ENCODE assay signal across 8 cellular contexts in the genomic region with DNA sequence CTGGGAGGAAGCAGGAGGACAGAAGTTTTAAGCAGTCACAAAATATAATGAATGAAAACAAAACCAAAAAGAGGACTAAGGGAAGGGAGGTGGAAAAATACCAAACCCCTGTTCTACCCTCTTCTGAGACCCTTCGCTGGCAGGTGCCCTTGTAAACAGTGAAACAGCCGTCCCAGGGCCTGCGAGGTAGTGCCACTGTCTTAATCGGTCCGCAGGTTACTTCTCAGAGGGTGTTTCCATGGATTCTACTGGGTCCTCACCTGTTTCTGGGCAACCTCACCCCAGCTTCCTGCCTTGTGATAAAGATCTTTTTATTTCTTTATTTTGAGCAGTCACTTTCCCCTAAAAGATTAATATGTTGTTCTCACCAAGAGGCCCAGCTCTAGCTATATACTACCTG.
DNase-seq lines count a peak whose midpoint lies in the region; ATAC-seq, FAIRE-seq and TF ChIP-seq lines count a peak whose summit lies in the region.

No MANE protein-coding gene starts in this region.

- peaks cover 2% of the 10 kb centered on the region for H3K9me3 Mint-ChIP-seq in activated naive CD4-positive, alpha-beta T cell treated with anti-CD3 and anti-CD28 coated beads for 36 hours
- no peaks in the 10 kb centered on the region for H3K9me3 Mint-ChIP-seq in activated B cell treated with CpG ODN at 0.5 μM for 24 hours

- H2AFZ ChIP-seq in keratinocyte (ENCODE audit: control insufficient read depth, low read length) = no peak overlapping the region

- ATAC-seq in activated B cell treated with CpG ODN at 0.5 μM for 24 hours (ENCODE audit: low read depth) (no peak), upper lobe of right lung (no peak), GM19467 (IDR thresholded peaks at IDR 0.05; ENCODE audit: unreplicated experiment) (no peak)

- POLR2A ChIA-PET in activated B cell treated with CpG ODN at 0.5 μM for 24 hours (lab: Charles Lee) = interaction anchor here (1.4 to 1.8 kb wide), 2 partner anchors 55 to 129 kb away, joined by 3 to 8 read pairs; a partner anchor contains a TSS

- peaks cover 42% of the 10 kb centered on the region for H3K4me1 Mint-ChIP-seq in activated naive CD4-positive, alpha-beta T cell treated with anti-CD3 and anti-CD28 coated beads for 36 hours (ENCODE audit: low read depth)
- peaks cover 44% of the 10 kb centered on the region for H3K4me1 Mint-ChIP-seq in activated B cell treated with CpG ODN at 0.5 μM for 24 hours

- H3K36me3 ChIP-seq in keratinocyte (ENCODE audit: control insufficient read depth in 2 of 2, extremely low read depth in 1 of 2, insufficient read depth in 2 of 2, low read length in 2 of 2) (no peaks in the 10 kb centered on the region), upper lobe of right lung (no peaks in the 10 kb centered on the region)

- H3K27me3 Mint-ChIP-seq in activated naive CD4-positive, alpha-beta T cell treated with anti-CD3 and anti-CD28 coated beads for 36 hours (ENCODE audit: low read depth) = no peaks in the 10 kb centered on the region
- H3K27me3 Mint-ChIP-seq in activated B cell treated with CpG ODN at 0.5 μM for 24 hours = no peaks in the 10 kb centered on the region

- dilution Hi-C loops in keratinocyte (cut with MboI; ENCODE audit: extremely low pct_ligation_motif_present, low sequenced_read_pairs) = no loop called here

- H3K27ac ChIP-seq in keratinocyte (ENCODE audit: control insufficient read depth, insufficient read depth, low read length) = no peak overlapping the region
- H3K27ac ChIP-seq in upper lobe of right lung = peak overlapping the region; percentile 75

- H3K9ac ChIP-seq in keratinocyte (ENCODE audit: control insufficient read depth, extremely low read depth, insufficient read depth, low read length) = peak overlapping the region; percentile 10

- peaks cover 2% of the 10 kb centered on the region for H3K9me1 ChIP-seq in keratinocyte (ENCODE audit: control insufficient read depth, extremely low read depth, insufficient read depth, low read length)

- H3K9me3 ChIP-seq in keratinocyte (ENCODE audit: control insufficient read depth, low read depth, low read length) (no peaks in the 10 kb centered on the region), upper lobe of right lung (no peaks in the 10 kb centered on the region)

- no peak for FAIRE-seq in keratinocyte (lab: Jason Lieb, UNC)

- intact Hi-C loops in activated naive CD4-positive, alpha-beta T cell treated with anti-CD3 and anti-CD28 coated beads for 36 hours (cut with micrococcal nuclease) = loop anchor here (1.0 kb wide), 3 partner anchors 27 to 294 kb away; no protein-coding TSS in a partner anchor
- intact Hi-C loops in activated B cell treated with CpG ODN at 0.5 μM for 24 hours (cut with micrococcal nuclease) (loop anchor here (1.0 to 10.0 kb wide), 7 partner anchors 27 to 432 kb away; a partner anchor contains a TSS), upper lobe of right lung (cut with DNase I) (loop anchor here (5.0 kb wide), 1 partner anchor 155 kb away; no protein-coding TSS in a partner anchor)

- CTCF ChIA-PET in activated naive CD4-positive, alpha-beta T cell treated with anti-CD3 and anti-CD28 coated beads for 36 hours (lab: Charles Lee) = interaction anchor here (0.7 to 5.2 kb wide), 28 partner anchors 17 to 336 kb away, joined by 3 to 102 read pairs (median 5); a partner anchor contains a TSS
- CTCF ChIA-PET in activated B cell treated with CpG ODN at 0.5 μM for 24 hours (lab: Charles Lee) = interaction anchor here (0.6 to 6.3 kb wide), 31 partner anchors 9 to 1178 kb away, joined by 3 to 89 read pairs (median 5); a partner anchor contains a TSS

- H3K27me3 ChIP-seq in keratinocyte (ENCODE audit: control insufficient read depth, extremely low read depth, insufficient read depth, low read length) (peaks cover 10% of the 10 kb centered on the region), upper lobe of right lung (no peaks in the 10 kb centered on the region)

- H3K4me3 Mint-ChIP-seq in activated naive CD4-positive, alpha-beta T cell treated with anti-CD3 and anti-CD28 coated beads for 36 hours = peak overlapping the region; percentile 79
- H3K4me3 Mint-ChIP-seq in activated B cell treated with CpG ODN at 0.5 μM for 24 hours = peak overlapping the region; percentile 78

- H3K36me3 Mint-ChIP-seq in activated naive CD4-positive, alpha-beta T cell treated with anti-CD3 and anti-CD28 coated beads for 36 hours (ENCODE audit: low read depth) = no peaks in the 10 kb centered on the region
- no peaks in the 10 kb centered on the region for H3K36me3 Mint-ChIP-seq in activated B cell treated with CpG ODN at 0.5 μM for 24 hours (ENCODE audit: low read depth)

- peak; percentile 11 for DNase-seq in activated naive CD4-positive, alpha-beta T cell treated with anti-CD3 and anti-CD28 coated beads for 36 hours
- no peak for DNase-seq in activated naive CD4-positive, alpha-beta T cell (lab: John Stamatoyannopoulos, UW)
- DNase-seq in activated B cell treated with CpG ODN at 0.5 μM for 24 hours (no peak), keratinocyte (ENCODE audit: low read depth, low spot score) (no peak), upper lobe of right lung (no peak), mesenteric fat pad (ENCODE audit: low spot score) (no peak), NCI-H510A treated with DMSO at 0.1 percent for 48 hours (lab: John Stamatoyannopoulos, UW) (no peak)

- H3K79me2 ChIP-seq in keratinocyte (ENCODE audit: control insufficient read depth, insufficient read depth, low read length) = no peaks in the 10 kb centered on the region

- TF ChIP-seq CTCF in activated B cell treated with CpG ODN at 0.5 μM for 24 hours (IDR thresholded peaks at IDR 0.05) (no peak), keratinocyte (optimal IDR thresholded peaks at IDR 0.05 in 1 of 3, IDR thresholded peaks at IDR 0.05 in 1 of 3, conservative IDR thresholded peaks at IDR 0.05 in 1 of 3; ENCODE audit: extremely low read depth in 1 of 3, insufficient read depth in 2 of 3, low read length in 3 of 3) (no peak), upper lobe of right lung (IDR thresholded peaks at IDR 0.05) (no peak)

- peaks cover 5% of the 10 kb centered on the region for H4K20me1 ChIP-seq in keratinocyte (ENCODE audit: control insufficient read depth, extremely low read depth, insufficient read depth, low read length)

- H3K27ac Mint-ChIP-seq in activated naive CD4-positive, alpha-beta T cell treated with anti-CD3 and anti-CD28 coated beads for 36 hours = peak overlapping the region; percentile 79
- H3K27ac Mint-ChIP-seq in activated B cell treated with CpG ODN at 0.5 μM for 24 hours = peak overlapping the region; percentile 87

- H3K4me1 ChIP-seq in keratinocyte (ENCODE audit: control insufficient read depth, extremely low read depth, insufficient read depth, low read length) (peaks cover 41% of the 10 kb centered on the region), upper lobe of right lung (peaks cover 31% of the 10 kb centered on the region)

- peak overlapping the region; percentile 92 for H3K4me2 ChIP-seq in keratinocyte (ENCODE audit: control insufficient read depth, extremely low read depth, insufficient read depth, low read depth, low read length)

- H3K4me3 ChIP-seq in keratinocyte (ENCODE audit: control insufficient read depth in 2 of 3, extremely low read depth in 1 of 3, insufficient read depth in 2 of 3, low read depth in 1 of 3, low read length in 3 of 3) (peak overlapping the region in 2 of 3 experiments; percentile 6 to 14), upper lobe of right lung (peak overlapping the region; percentile 55)
